In genomic region chr17:27620721-27621120, GRCh38 we compare ENCODE assay signal across 20 cellular contexts. TPM values are rescaled to one million over a fixed set of nuclear protein-coding genes. Genes with fewer than 3 reads are reported as not detected.
DNase-seq lines count a peak whose midpoint lies in the region; ATAC-seq and TF ChIP-seq lines count a peak whose summit lies in the region.
"Had no signal": no experiment of that assay in that cellular context is flagged by ENCODE, and none has a peak within 500 bp of the region (broad histone marks: within the 10 kb centered on the region; RNA-seq: fewer than 3 reads in every experiment).

No MANE protein-coding gene starts in this region.

- peak overlapping the region; percentile 6 for H3K27ac Mint-ChIP-seq in activated T-cell treated with anti-CD3 and anti-CD28 coated beads, Interleukin-2, amount 50 U/mL, for 72 hours
- H3K27ac Mint-ChIP-seq in T-helper 17 cell, result peak overlapping the region; percentile 19
- peak overlapping the region; percentile 72 for H3K27ac Mint-ChIP-seq in activated naive CD8-positive, alpha-beta T cell treated with anti-CD3 and anti-CD28 coated beads for 36 hours
- H3K27ac Mint-ChIP-seq in stimulated activated naive B cell treated with anti-CD40 and anti-IgM and Interleukin-4, amounts not matched to agents 10 μg/mL and 1 μg/mL and 100 μg/mL, for 72 hours, result peak overlapping the region; percentile 68
- H3K27ac Mint-ChIP-seq: stimulated activated naive CD8-positive, alpha-beta T cell treated with anti-CD3 and anti-CD28 coated beads, Interleukin-15, Interleukin-2, amounts not matched to agents 100 ng/mL and 50 ng/mL, for 24 hours had no signal

- CTCF ChIA-PET in A673 (lab: Charles Lee), result no interaction called here

- H3K36me3 ChIP-seq in A673 (ENCODE audit: insufficient read depth, low read length, poor library complexity, severe bottlenecking), result peaks cover 25% of the 10 kb centered on the region

- peak overlapping the region in 1 of 2 donors; percentile 22 for H3K4me3 Mint-ChIP-seq in activated T-cell treated with anti-CD3 and anti-CD28 coated beads, Interleukin-2, amount 50 U/mL, for 72 hours
- H3K4me3 Mint-ChIP-seq in T-helper 17 cell, result no peak overlapping the region
- H3K4me3 Mint-ChIP-seq in activated naive CD8-positive, alpha-beta T cell treated with anti-CD3 and anti-CD28 coated beads for 36 hours, result no peak overlapping the region
- H3K4me3 Mint-ChIP-seq in stimulated activated naive B cell treated with anti-CD40 and anti-IgM and Interleukin-4, amounts not matched to agents 10 μg/mL and 1 μg/mL and 100 μg/mL, for 72 hours, result no peak overlapping the region
- H3K4me3 Mint-ChIP-seq: brain; stimulated activated naive CD8-positive, alpha-beta T cell treated with anti-CD3 and anti-CD28 coated beads, Interleukin-15, Interleukin-2, amounts not matched to agents 100 ng/mL and 50 ng/mL, for 24 hours had no signal

- no peak overlapping the region for H3K27ac ChIP-seq in A673 (ENCODE audit: low read depth, low read length, poor library complexity, severe bottlenecking)
- H3K27ac ChIP-seq: adrenal gland, C4-2B, epithelial cell of prostate, psoas muscle, sigmoid colon, thyroid gland had no signal

- H3K9me3 ChIP-seq in T-helper 17 cell (ENCODE audit: control insufficient read depth, low read length, poor library complexity, severe bottlenecking) (no peaks in the 10 kb centered on the region), A673 (ENCODE audit: low read depth, low read length, poor library complexity, severe bottlenecking) (no peaks in the 10 kb centered on the region)
- H3K9me3 ChIP-seq: adrenal gland, psoas muscle, sigmoid colon, thyroid gland had no signal

- no peaks in the 10 kb centered on the region for H3K9me3 Mint-ChIP-seq in activated T-cell treated with anti-CD3 and anti-CD28 coated beads, Interleukin-2, amount 50 U/mL, for 72 hours
- no peaks in the 10 kb centered on the region for H3K9me3 Mint-ChIP-seq in activated naive CD8-positive, alpha-beta T cell treated with anti-CD3 and anti-CD28 coated beads for 36 hours
- H3K9me3 Mint-ChIP-seq in stimulated activated naive B cell treated with anti-CD40 and anti-IgM and Interleukin-4, amounts not matched to agents 10 μg/mL and 1 μg/mL and 100 μg/mL, for 72 hours, result no peaks in the 10 kb centered on the region
- H3K9me3 Mint-ChIP-seq: brain; stimulated activated naive CD8-positive, alpha-beta T cell treated with anti-CD3 and anti-CD28 coated beads, Interleukin-15, Interleukin-2, amounts not matched to agents 100 ng/mL and 50 ng/mL, for 24 hours had no signal

- no peaks in the 10 kb centered on the region for H3K27me3 ChIP-seq in A673 (replicated peaks; ENCODE audit: insufficient read depth, low read depth, low read length, poor library complexity)
- H3K27me3 ChIP-seq: adrenal gland, sigmoid colon, thyroid gland had no signal

- intact Hi-C loops in A673 (cut with micrococcal nuclease; ENCODE audit: unreplicated experiment), result no loop called here

- H3K4me1 ChIP-seq in A673 (ENCODE audit: insufficient read depth, low read length, poor library complexity, severe bottlenecking), result no peaks in the 10 kb centered on the region
- H3K4me1 ChIP-seq: adrenal gland, sigmoid colon, thyroid gland had no signal

- H3K36me3 Mint-ChIP-seq in activated T-cell treated with anti-CD3 and anti-CD28 coated beads, Interleukin-2, amount 50 U/mL, for 72 hours (ENCODE audit: insufficient read depth in 2 of 2), result peaks cover 19 to 35% of the 10 kb centered on the region in 2 donors
- peaks cover 3% of the 10 kb centered on the region for H3K36me3 Mint-ChIP-seq in T-helper 17 cell (ENCODE audit: low read depth)
- H3K36me3 Mint-ChIP-seq in activated naive CD8-positive, alpha-beta T cell treated with anti-CD3 and anti-CD28 coated beads for 36 hours, result peaks cover 38% of the 10 kb centered on the region
- H3K36me3 Mint-ChIP-seq in stimulated activated naive B cell treated with anti-CD40 and anti-IgM and Interleukin-4, amounts not matched to agents 10 μg/mL and 1 μg/mL and 100 μg/mL, for 72 hours, result peaks cover 31 to 64% of the 10 kb centered on the region in 2 donors

- H3K27me3 Mint-ChIP-seq in activated T-cell treated with anti-CD3 and anti-CD28 coated beads, Interleukin-2, amount 50 U/mL, for 72 hours (ENCODE audit: low read depth), result no peaks in the 10 kb centered on the region
- H3K27me3 Mint-ChIP-seq in T-helper 17 cell, result no peaks in the 10 kb centered on the region
- no peaks in the 10 kb centered on the region for H3K27me3 Mint-ChIP-seq in activated naive CD8-positive, alpha-beta T cell treated with anti-CD3 and anti-CD28 coated beads for 36 hours
- H3K27me3 Mint-ChIP-seq in stimulated activated naive B cell treated with anti-CD40 and anti-IgM and Interleukin-4, amounts not matched to agents 10 μg/mL and 1 μg/mL and 100 μg/mL, for 72 hours, result no peaks in the 10 kb centered on the region
- H3K27me3 Mint-ChIP-seq: stimulated activated naive CD8-positive, alpha-beta T cell treated with anti-CD3 and anti-CD28 coated beads, Interleukin-15, Interleukin-2, amounts not matched to agents 100 ng/mL and 50 ng/mL, for 24 hours had no signal

- POLR2A ChIA-PET in A673 (lab: Charles Lee; ENCODE audit: low non-redundant PET), result no interaction called here

- no peak for DNase-seq in activated T-cell treated with anti-CD3 and anti-CD28 coated beads, Interleukin-2, amount 50 U/mL, for 72 hours
- DNase-seq in activated T-cell treated with anti-CD3 and anti-CD28 coated beads for 4 hours (no peak), T-helper 17 cell (no peak), foreskin melanocyte (no peak), A673 (ENCODE audit: low spot score) (no peak)
- DNase-seq in activated naive CD8-positive, alpha-beta T cell treated with anti-CD3 and anti-CD28 coated beads for 36 hours, result no peak
- DNase-seq in stimulated activated naive B cell treated with anti-CD40 and anti-IgM and Interleukin-4, amounts not matched to agents 10 μg/mL and 1 μg/mL and 100 μg/mL, for 72 hours, result no peak
- DNase-seq: adrenal gland, DND-41, left ventricle myocardium superior, occipital lobe, OCI-M1, psoas muscle, sigmoid colon, thyroid gland had no signal

- BruUV-seq in A673 (replicated peaks; lab: Mats Ljungman, UMichigan), result no TSS peak

- TF ChIP-seq CTCF in A673 (conservative IDR thresholded peaks at IDR 0.05; ENCODE audit: low read depth, low read length), result no peak

- ATAC-seq in activated T-cell treated with anti-CD3 and anti-CD28 coated beads, Interleukin-2, amount 50 U/mL, for 72 hours (replicated peaks in 1 of 2), result peak in 1 of 2 donors; percentile 56
- no peak for ATAC-seq in T-helper 17 cell
- ATAC-seq in stimulated activated naive B cell treated with anti-CD40 and anti-IgM and Interleukin-4, amounts not matched to agents 10 μg/mL and 1 μg/mL and 100 μg/mL, for 72 hours (replicated peaks), result no peak
- ATAC-seq: left ventricle myocardium superior, psoas muscle, SK-N-SH treated with all-trans-retinoic acid at 6 μM for 48 hours had no signal

- peaks cover 32% of the 10 kb centered on the region for H3K4me1 Mint-ChIP-seq in activated T-cell treated with anti-CD3 and anti-CD28 coated beads, Interleukin-2, amount 50 U/mL, for 72 hours (ENCODE audit: low read depth)
- peaks cover 12% of the 10 kb centered on the region for H3K4me1 Mint-ChIP-seq in T-helper 17 cell
- peaks cover 25% of the 10 kb centered on the region for H3K4me1 Mint-ChIP-seq in activated naive CD8-positive, alpha-beta T cell treated with anti-CD3 and anti-CD28 coated beads for 36 hours
- H3K4me1 Mint-ChIP-seq in stimulated activated naive B cell treated with anti-CD40 and anti-IgM and Interleukin-4, amounts not matched to agents 10 μg/mL and 1 μg/mL and 100 μg/mL, for 72 hours, result peaks cover 19 to 21% of the 10 kb centered on the region in 2 donors

- no peak overlapping the region for H3K4me3 ChIP-seq in A673 (ENCODE audit: low read depth, low read length, poor library complexity, severe bottlenecking)
- H3K4me3 ChIP-seq: adrenal gland, psoas muscle, sigmoid colon, thyroid gland had no signal

RNA-seq across cellular contexts. Expression of gene LGALS9, which starts 10.3 kb away (rescaled TPM):
- total RNA-seq in activated T-cell treated with anti-CD3 and anti-CD28 coated beads, Interleukin-2, amount 50 U/mL, for 72 hours, result 10 to 100 TPM; 44.8 to 46.3 TPM
- 10 to 100 TPM; 64.7 to 66.3 TPM for total RNA-seq in T-helper 17 cell
- total RNA-seq in activated naive CD8-positive, alpha-beta T cell treated with anti-CD3 and anti-CD28 coated beads for 36 hours, result 10 to 100 TPM; 25.1 to 25.3 TPM
- total RNA-seq in A673 (2021), result 2.4 and 3.7 TPM in 2 replicates

Comparison
In these comparisons a context has a peak if more than half of its experiments do, and no peak if none do; other contexts are left out.
1. H3K27ac Mint-ChIP-seq: peak in every context shown above with its lines; median percentile 72 in activated naive CD8-positive, alpha-beta T cell treated with anti-CD3 and anti-CD28 coated beads for 36 hours; 68 in stimulated activated naive B cell treated with anti-CD40 and anti-IgM and Interleukin-4, amounts not matched to agents 10 μg/mL and 1 μg/mL and 100 μg/mL, for 72 hours; 19 in T-helper 17 cell; 6 in activated T-cell treated with anti-CD3 and anti-CD28 coated beads, Interleukin-2, amount 50 U/mL, for 72 hours.